8 cellular contexts compared by ENCODE assay signal in genomic region chr18:69143084-69143483, GRCh38.
"Had no signal": no experiment of that assay in that cellular context is flagged by ENCODE, and none has a peak within 500 bp of the region (broad histone marks: within the 10 kb centered on the region; RNA-seq: fewer than 3 reads in every experiment).

No MANE protein-coding gene starts in this region.

- H3K4me3 ChIP-seq: GM23338, K562 had no signal

- DNase-seq: H9, HCEC 1CT, IMR-90 had no signal

- FAIRE-seq: H1, H54, HTR-8/SVneo, K562 had no signal
